ENCODE assay signal across 8 cellular contexts in the genomic region with DNA sequence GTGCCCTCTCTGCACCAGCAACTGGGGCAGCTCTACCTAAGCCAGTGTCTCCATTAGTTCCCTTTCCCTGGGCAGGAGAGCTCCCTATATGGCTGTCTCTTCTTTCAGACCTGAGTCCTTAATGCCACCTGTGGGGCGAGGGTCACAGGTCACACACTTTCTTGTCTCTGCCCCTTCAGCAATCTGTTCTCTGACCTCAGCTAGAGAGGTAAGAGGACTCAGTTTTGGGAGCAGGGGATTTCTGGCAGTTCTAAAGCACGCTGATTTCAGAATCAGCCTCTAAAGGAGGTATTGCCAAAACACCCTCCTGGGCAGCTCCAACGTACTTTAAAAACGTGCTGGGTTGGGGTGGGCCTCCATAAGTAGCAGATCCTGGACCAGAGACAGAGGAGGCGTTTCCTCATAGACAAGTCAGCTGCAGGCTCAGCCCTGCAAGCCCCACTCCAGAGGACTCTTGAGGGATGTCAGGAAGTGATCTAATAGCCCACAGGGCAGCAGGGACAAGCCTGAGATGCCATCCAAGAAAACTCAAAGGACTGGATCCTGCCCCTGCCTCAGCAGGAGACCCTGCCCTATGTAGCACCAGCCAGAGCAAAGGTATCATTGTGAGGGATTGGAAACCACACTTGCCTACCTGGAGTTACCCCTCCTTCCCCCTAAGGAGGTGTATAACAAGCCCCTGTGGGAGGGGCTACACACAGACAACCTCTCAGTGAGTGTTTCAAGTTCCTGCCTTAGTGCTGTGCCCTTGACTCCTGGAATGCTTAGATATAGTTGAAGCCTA. TPM values are rescaled to one million over a fixed set of nuclear protein-coding genes. Genes with fewer than 3 reads are reported as not detected.
A peak's percentile ranks its signal among the peaks of the same experiment; 100 is the strongest.
DNase-seq lines count a peak whose midpoint lies in the region; ATAC-seq and TF ChIP-seq lines count a peak whose summit lies in the region.

No MANE protein-coding gene starts in this region.

- peak; percentile 25 to 30 for ATAC-seq in activated T-cell treated with anti-CD3 and anti-CD28 coated beads, Interleukin-2, amount 50 U/mL, for 4 hours
- ATAC-seq in Right ventricle myocardium superior (ENCODE audit: poor library complexity) = peak; percentile 51
- ATAC-seq in stimulated activated memory B cell treated with anti-CD40 and anti-IgM and Interleukin-4, amounts not matched to agents 10 μg/mL and 1 μg/mL and 100 μg/mL, for 72 hours = peak; percentile 37

- no peak for TF ChIP-seq CTCF in DOHH2 (IDR thresholded peaks at IDR 0.05; ENCODE audit: low read depth, low read length, poor library complexity, severe bottlenecking)

- H3K27me3 ChIP-seq in DOHH2 (ENCODE audit: control insufficient read depth, low read length) = 0 out of 2 replicates have a peak, but pooled peaks cover 2% of the 10 kb centered on the region
- no peaks in the 10 kb centered on the region for H3K27me3 ChIP-seq in HUES64 (ENCODE audit: insufficient read depth, low read length)

- peaks cover 96% of the 10 kb centered on the region for H3K4me1 Mint-ChIP-seq in activated T-cell treated with anti-CD3 and anti-CD28 coated beads, Interleukin-2, amount 50 U/mL, for 4 hours (ENCODE audit: low read depth)
- H3K4me1 Mint-ChIP-seq in stimulated activated memory B cell treated with anti-CD40 and anti-IgM and Interleukin-4, amounts not matched to agents 10 μg/mL and 1 μg/mL and 100 μg/mL, for 72 hours = peaks cover 96% of the 10 kb centered on the region

- peaks cover 34% of the 10 kb centered on the region for H4K20me1 ChIP-seq in DOHH2 (ENCODE audit: control insufficient read depth, insufficient read depth, low read depth, low read length)

- WGBS in HUES64 = 50% methylated on average over 5 of the region's 5 CpGs

- DNase-seq in activated T-cell treated with anti-CD3 and anti-CD28 coated beads, Interleukin-2, amount 50 U/mL, for 4 hours = no peak
- DNase-seq in Right ventricle myocardium superior (peak; percentile 60), midbrain (lab: John Stamatoyannopoulos, UW) (no peak), NCI-H82 (lab: John Stamatoyannopoulos, UW) (no peak), cerebellum (ENCODE audit: low spot score) (no peak)

- no peaks in the 10 kb centered on the region for H3K36me3 Mint-ChIP-seq in activated T-cell treated with anti-CD3 and anti-CD28 coated beads, Interleukin-2, amount 50 U/mL, for 4 hours (ENCODE audit: insufficient read depth)
- no peaks in the 10 kb centered on the region for H3K36me3 Mint-ChIP-seq in stimulated activated memory B cell treated with anti-CD40 and anti-IgM and Interleukin-4, amounts not matched to agents 10 μg/mL and 1 μg/mL and 100 μg/mL, for 72 hours

- peak overlapping the region; percentile 65 for H3K27ac ChIP-seq in DOHH2 (ENCODE audit: low read depth, low read length)
- H3K27ac ChIP-seq in HUES64 (ENCODE audit: low read depth, low read length) = peak overlapping the region; percentile 14; the same call in 1 of the 2 replicates

- H3K4me2 ChIP-seq in DOHH2 (ENCODE audit: low read length) = peak overlapping the region; percentile 44

- H3K4me1 ChIP-seq in DOHH2 (ENCODE audit: control insufficient read depth, low read length) = peaks cover 95% of the 10 kb centered on the region
- H3K4me1 ChIP-seq in HUES64 (ENCODE audit: insufficient read depth, low read length) = peaks cover 78% of the 10 kb centered on the region

- H3K27me3 Mint-ChIP-seq in activated T-cell treated with anti-CD3 and anti-CD28 coated beads, Interleukin-2, amount 50 U/mL, for 4 hours (ENCODE audit: low read depth) = no peaks in the 10 kb centered on the region
- H3K27me3 Mint-ChIP-seq in stimulated activated memory B cell treated with anti-CD40 and anti-IgM and Interleukin-4, amounts not matched to agents 10 μg/mL and 1 μg/mL and 100 μg/mL, for 72 hours = no peaks in the 10 kb centered on the region

- intact Hi-C loops in Right ventricle myocardium superior (cut with DNase I) = no loop called here

- H3K36me3 ChIP-seq in DOHH2 (ENCODE audit: control insufficient read depth, low read length) (no peaks in the 10 kb centered on the region), HUES64 (ENCODE audit: insufficient read depth, low read length) (no peaks in the 10 kb centered on the region)

- H3K4me3 Mint-ChIP-seq in activated T-cell treated with anti-CD3 and anti-CD28 coated beads, Interleukin-2, amount 50 U/mL, for 4 hours = no peak overlapping the region
- peak overlapping the region; percentile 52 for H3K4me3 Mint-ChIP-seq in stimulated activated memory B cell treated with anti-CD40 and anti-IgM and Interleukin-4, amounts not matched to agents 10 μg/mL and 1 μg/mL and 100 μg/mL, for 72 hours

- H3K79me2 ChIP-seq in DOHH2 (ENCODE audit: control insufficient read depth, low read length) = peaks cover 80% of the 10 kb centered on the region

- H3K9me3 ChIP-seq in DOHH2 (ENCODE audit: control insufficient read depth, insufficient read depth, low read length) (no peaks in the 10 kb centered on the region), HUES64 (ENCODE audit: insufficient read depth, low read depth, low read length) (no peaks in the 10 kb centered on the region)

- H3K4me3 ChIP-seq in DOHH2 (ENCODE audit: low read length) (peak overlapping the region; percentile 34), HUES64 (ENCODE audit: low read length) (no peak overlapping the region)

- H3K9me3 Mint-ChIP-seq in activated T-cell treated with anti-CD3 and anti-CD28 coated beads, Interleukin-2, amount 50 U/mL, for 4 hours = no peaks in the 10 kb centered on the region
- H3K9me3 Mint-ChIP-seq in stimulated activated memory B cell treated with anti-CD40 and anti-IgM and Interleukin-4, amounts not matched to agents 10 μg/mL and 1 μg/mL and 100 μg/mL, for 72 hours = no peaks in the 10 kb centered on the region

- peak overlapping the region; percentile 73 for H3K27ac Mint-ChIP-seq in stimulated activated memory B cell treated with anti-CD40 and anti-IgM and Interleukin-4, amounts not matched to agents 10 μg/mL and 1 μg/mL and 100 μg/mL, for 72 hours

- H3F3A ChIP-seq in DOHH2 (ENCODE audit: control insufficient read depth, insufficient read depth) = peaks cover 29% of the 10 kb centered on the region

- no peaks in the 10 kb centered on the region for H3K9me2 ChIP-seq in DOHH2 (replicated peaks; ENCODE audit: control insufficient read depth, low read length)

- no peak overlapping the region for H3K9ac ChIP-seq in HUES64 (ENCODE audit: low read depth, low read length)

RNA-seq across cellular contexts. Expression of gene CTDSP2, which starts 8.6 kb away (rescaled TPM):
- polyA plus RNA-seq in HUES64 (2013, experiment 1 of 2) = 54.8 TPM
- polyA plus RNA-seq in HUES64 (2013, experiment 2 of 2) = 65.4 TPM
- 10 to 100 TPM; 30.9 to 41.7 (median 35.3) TPM for total RNA-seq in activated T-cell treated with anti-CD3 and anti-CD28 coated beads, Interleukin-2, amount 50 U/mL, for 4 hours
- total RNA-seq in Right ventricle myocardium superior (99.5 TPM), cerebellum (38.6 TPM)

RNA-seq across cellular contexts. Expression of gene AVIL, which starts 19.4 kb away (rescaled TPM):
- polyA plus RNA-seq in HUES64 (2013, experiment 1 of 2) = 0.25 TPM
- not detected for polyA plus RNA-seq in HUES64 (2013, experiment 2 of 2)
- total RNA-seq in activated T-cell treated with anti-CD3 and anti-CD28 coated beads, Interleukin-2, amount 50 U/mL, for 4 hours = under 1 TPM; 0.16 to 0.86 (median 0.24) TPM
- total RNA-seq in Right ventricle myocardium superior (2.1 TPM), cerebellum (1.9 TPM)

RNA-seq across cellular contexts. Expression of gene TSFM, which starts 55.4 kb away (rescaled TPM):
- polyA plus RNA-seq in HUES64 (2013, experiment 1 of 2) = 30.4 TPM
- polyA plus RNA-seq in HUES64 (2013, experiment 2 of 2) = 31.9 TPM
- total RNA-seq in activated T-cell treated with anti-CD3 and anti-CD28 coated beads, Interleukin-2, amount 50 U/mL, for 4 hours = 10 to 100 TPM; 65.0 to 78.5 (median 74.5) TPM
- total RNA-seq in Right ventricle myocardium superior (49.5 TPM), cerebellum (19.3 TPM)
